31 cellular contexts compared by ENCODE assay signal in the genomic region with DNA sequence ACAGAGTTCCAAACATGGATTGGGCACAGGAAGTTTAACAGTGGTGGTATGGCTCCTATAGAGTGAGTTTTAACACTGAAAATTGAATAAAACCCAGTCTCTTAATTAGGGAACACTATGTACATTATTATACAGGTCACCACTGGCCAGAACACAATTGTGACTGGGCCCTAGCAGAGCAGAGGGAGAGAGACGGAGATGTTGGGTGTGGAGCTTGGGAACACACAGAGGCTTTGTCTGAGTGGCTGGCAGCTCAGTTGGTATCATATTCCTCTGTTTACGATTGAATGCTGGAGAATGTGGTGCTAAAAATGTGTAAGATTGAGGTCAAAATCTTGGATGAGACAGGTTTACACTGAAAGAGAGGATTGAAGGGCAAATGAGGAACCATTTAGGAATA. TPM values are rescaled to one million over a fixed set of nuclear protein-coding genes. Genes with fewer than 3 reads are reported as not detected.
A peak's percentile ranks its signal among the peaks of the same experiment; 100 is the strongest.
DNase-seq lines count a peak whose midpoint lies in the region; ATAC-seq and TF ChIP-seq lines count a peak whose summit lies in the region.
"Had no signal": no experiment of that assay in that cellular context is flagged by ENCODE, and none has a peak within 500 bp of the region (broad histone marks: within the 10 kb centered on the region; RNA-seq: fewer than 3 reads in every experiment).

No MANE protein-coding gene starts in this region.

- H3K27me3 ChIP-seq in GM23338 (ENCODE audit: insufficient read depth) (no peaks in the 10 kb centered on the region), upper lobe of left lung (no peaks in the 10 kb centered on the region)

- H3K36me3 ChIP-seq in GM23338 (ENCODE audit: insufficient read depth) = no peaks in the 10 kb centered on the region
- H3K36me3 ChIP-seq in upper lobe of left lung = no peaks in the 10 kb centered on the region
- H3K36me3 ChIP-seq: adrenal gland, heart right ventricle, neutrophil had no signal

- TF ChIP-seq POLR2A in upper lobe of left lung (IDR thresholded peaks at IDR 0.05) = no peak

- H3K4me3 Mint-ChIP-seq in GM23338 = no peak overlapping the region
- no peak overlapping the region for H3K4me3 Mint-ChIP-seq in activated CD8-positive, alpha-beta T cell treated with anti-CD3 and anti-CD28 coated beads for 36 hours
- H3K4me3 Mint-ChIP-seq: activated T-cell treated with anti-CD3 and anti-CD28 coated beads, Interleukin-2, amount 50 U/mL, for 72 hours; naive B cell; stimulated activated naive CD8-positive, alpha-beta T cell treated with anti-CD3 and anti-CD28 coated beads, Interleukin-15, Interleukin-2, amounts not matched to agents 100 ng/mL and 50 ng/mL, for 24 hours; T-helper 2 cell treated with Interferon-gamma antibody and Interleukin-4, amounts not matched to agents 5 μg/mL and 100 μg/mL, for 36 hours; type B pancreatic cell had no signal

- H3K27ac Mint-ChIP-seq in GM23338 = no peak overlapping the region
- no peak overlapping the region for H3K27ac Mint-ChIP-seq in activated CD8-positive, alpha-beta T cell treated with anti-CD3 and anti-CD28 coated beads for 36 hours
- H3K27ac Mint-ChIP-seq: activated T-cell treated with anti-CD3 and anti-CD28 coated beads, Interleukin-2, amount 50 U/mL, for 72 hours; stimulated activated naive CD8-positive, alpha-beta T cell treated with anti-CD3 and anti-CD28 coated beads, Interleukin-15, Interleukin-2, amounts not matched to agents 100 ng/mL and 50 ng/mL, for 24 hours; T-helper 2 cell treated with Interferon-gamma antibody and Interleukin-4, amounts not matched to agents 5 μg/mL and 100 μg/mL, for 36 hours; type B pancreatic cell had no signal

- no peaks in the 10 kb centered on the region for H3K79me2 ChIP-seq in GM23338 (replicated peaks; ENCODE audit: insufficient read depth)

- H3K4me3 ChIP-seq in GM23338 (no peak overlapping the region), upper lobe of left lung (no peak overlapping the region)
- H3K4me3 ChIP-seq: adrenal gland, heart right ventricle had no signal

- intact Hi-C loops in left colon (cut with DNase I, micrococcal nuclease) = no loop called here
- intact Hi-C loops in activated CD8-positive, alpha-beta T cell treated with anti-CD3 and anti-CD28 coated beads for 36 hours (cut with micrococcal nuclease) = no loop called here

- no peaks in the 10 kb centered on the region for H3K9me3 ChIP-seq in upper lobe of left lung
- H3K9me3 ChIP-seq: adrenal gland, heart right ventricle, neutrophil had no signal

- POLR2A ChIA-PET in activated CD8-positive, alpha-beta T cell treated with anti-CD3 and anti-CD28 coated beads for 36 hours (lab: Charles Lee) = no interaction called here

- TF ChIP-seq CTCF in GM23338 (conservative IDR thresholded peaks at IDR 0.05; ENCODE audit: low read depth in 2 of 2) (no peak), upper lobe of left lung (IDR thresholded peaks at IDR 0.05) (no peak)
- no peak for TF ChIP-seq CTCF in activated CD8-positive, alpha-beta T cell treated with anti-CD3 and anti-CD28 coated beads for 36 hours (IDR thresholded peaks at IDR 0.05)

- H3K4me2 ChIP-seq in GM23338 = no peak overlapping the region

- H3K9me2 ChIP-seq in GM23338 (ENCODE audit: insufficient read depth) = peaks cover 3% of the 10 kb centered on the region; the same call in 1 of the 2 replicates

- ATAC-seq in GM23338 (peak; percentile 25; the same call in 1 of the 3 replicates), left colon (peak; percentile 91), HG02678 (IDR thresholded peaks at IDR 0.05; ENCODE audit: unreplicated experiment) (no peak), upper lobe of left lung (ENCODE audit: low FRiP score in 2 of 2) (no peak)
- no peak for ATAC-seq in activated CD8-positive, alpha-beta T cell treated with anti-CD3 and anti-CD28 coated beads for 36 hours
- ATAC-seq: activated T-cell treated with anti-CD3 and anti-CD28 coated beads, Interleukin-2, amount 50 U/mL, for 72 hours; heart right ventricle; left lobe of liver had no signal

- H4K20me1 ChIP-seq in GM23338 (replicated peaks; ENCODE audit: insufficient read depth) = no peaks in the 10 kb centered on the region

- DNase-seq in GM23338 (ENCODE audit: low spot score) (no peak), left colon (no peak), putamen (ENCODE audit: low spot score) (peak; percentile 92), upper lobe of left lung (no peak), NK-92 (lab: John Stamatoyannopoulos, UW; ENCODE audit: unreplicated experiment) (no peak)
- DNase-seq in activated CD8-positive, alpha-beta T cell treated with anti-CD3 and anti-CD28 coated beads for 36 hours = no peak
- DNase-seq: activated CD4-positive, alpha-beta T cell treated with anti-CD3 and anti-CD28 coated beads for 48 hours; activated naive CD4-positive, alpha-beta T cell; activated T-cell treated with anti-CD3 and anti-CD28 coated beads, Interleukin-2, amount 50 U/mL, for 72 hours; adrenal gland; DMS79 treated with DMSO at 0.1 percent for 48 hours; effector CD8-positive, alpha-beta T cell; GF-D8; HCEC 1CT; heart right ventricle; mesendoderm; naive B cell; NCI-H1105; NCI-H2081 treated with DMSO at 0.1 percent for 48 hours; NCI-H446; small intestine had no signal

- CTCF ChIA-PET in activated CD8-positive, alpha-beta T cell treated with anti-CD3 and anti-CD28 coated beads for 36 hours (lab: Charles Lee) = interaction anchor here (1.6 kb wide), 1 partner anchor 13 kb away, joined by 5 read pairs; no protein-coding TSS in a partner anchor

- H2AFZ ChIP-seq in GM23338 = peak overlapping the region; percentile 70; the same call in 1 of the 2 replicates

- TF ChIP-seq EP300 in upper lobe of left lung (IDR thresholded peaks at IDR 0.05) = no peak

- H3K4me1 ChIP-seq in GM23338 (ENCODE audit: insufficient read depth) = no peaks in the 10 kb centered on the region
- no peaks in the 10 kb centered on the region for H3K4me1 ChIP-seq in upper lobe of left lung
- H3K4me1 ChIP-seq: adrenal gland, heart right ventricle had no signal

- H3K9me3 Mint-ChIP-seq in GM23338 = 0 out of 3 replicates have a peak, but pooled peaks cover 5% of the 10 kb centered on the region
- H3K9me3 Mint-ChIP-seq in activated CD8-positive, alpha-beta T cell treated with anti-CD3 and anti-CD28 coated beads for 36 hours = no peaks in the 10 kb centered on the region
- H3K9me3 Mint-ChIP-seq: activated T-cell treated with anti-CD3 and anti-CD28 coated beads, Interleukin-2, amount 50 U/mL, for 72 hours; stimulated activated naive CD8-positive, alpha-beta T cell treated with anti-CD3 and anti-CD28 coated beads, Interleukin-15, Interleukin-2, amounts not matched to agents 100 ng/mL and 50 ng/mL, for 24 hours; T-helper 2 cell treated with Interferon-gamma antibody and Interleukin-4, amounts not matched to agents 5 μg/mL and 100 μg/mL, for 36 hours; type B pancreatic cell had no signal

- WGBS in upper lobe of left lung, 2 donors = 74 to 76% methylated on average over 2 of the region's 2 CpGs

- no peak overlapping the region for H3K27ac ChIP-seq in GM23338 (ENCODE audit: low read depth)
- H3K27ac ChIP-seq in cingulate gyrus (ENCODE audit: low read depth, low read length) = peak overlapping the region; percentile 96
- no peak overlapping the region for H3K27ac ChIP-seq in upper lobe of left lung
- H3K27ac ChIP-seq: adrenal gland, heart right ventricle, neutrophil had no signal

- peaks cover 6% of the 10 kb centered on the region; the same call in 2 of the 3 replicates for H3K4me1 Mint-ChIP-seq in GM23338
- H3K4me1 Mint-ChIP-seq in activated CD8-positive, alpha-beta T cell treated with anti-CD3 and anti-CD28 coated beads for 36 hours (ENCODE audit: low read depth) = no peaks in the 10 kb centered on the region
- H3K4me1 Mint-ChIP-seq: naive B cell had no signal

- H3F3A ChIP-seq in GM23338 (replicated peaks; ENCODE audit: low read depth) = no peaks in the 10 kb centered on the region

- H3K27me3 Mint-ChIP-seq in GM23338 (ENCODE audit: insufficient read depth, low read depth, poor library complexity) = peaks cover 2% of the 10 kb centered on the region
- peaks cover 6% of the 10 kb centered on the region for H3K27me3 Mint-ChIP-seq in activated CD8-positive, alpha-beta T cell treated with anti-CD3 and anti-CD28 coated beads for 36 hours

- H3K36me3 Mint-ChIP-seq in GM23338 (ENCODE audit: low read depth) = peaks cover 3% of the 10 kb centered on the region; the same call in 1 of the 3 replicates
- H3K36me3 Mint-ChIP-seq in activated CD8-positive, alpha-beta T cell treated with anti-CD3 and anti-CD28 coated beads for 36 hours (ENCODE audit: low read depth) = no peaks in the 10 kb centered on the region
- H3K36me3 Mint-ChIP-seq: naive B cell, type B pancreatic cell had no signal

TF ChIP-seq in GM23338, 12 proteins besides CTCF, POLR2A, EP300 and RAD21:
- TF ChIP-seq NANOG (IDR thresholded peaks at IDR 0.05; ENCODE audit: borderline replicate concordance) (no peak), ZNF114 (CRISPR knock-in tag; IDR thresholded peaks at IDR 0.05) (no peak)
- TF ChIP-seq, protein P1, sequence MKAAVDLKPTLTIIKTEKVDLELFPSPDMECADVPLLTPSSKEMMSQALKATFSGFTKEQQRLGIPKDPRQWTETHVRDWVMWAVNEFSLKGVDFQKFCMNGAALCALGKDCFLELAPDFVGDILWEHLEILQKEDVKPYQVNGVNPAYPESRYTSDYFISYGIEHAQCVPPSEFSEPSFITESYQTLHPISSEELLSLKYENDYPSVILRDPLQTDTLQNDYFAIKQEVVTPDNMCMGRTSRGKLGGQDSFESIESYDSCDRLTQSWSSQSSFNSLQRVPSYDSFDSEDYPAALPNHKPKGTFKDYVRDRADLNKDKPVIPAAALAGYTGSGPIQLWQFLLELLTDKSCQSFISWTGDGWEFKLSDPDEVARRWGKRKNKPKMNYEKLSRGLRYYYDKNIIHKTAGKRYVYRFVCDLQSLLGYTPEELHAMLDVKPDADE (IDR thresholded peaks at IDR 0.05) = no peak

RNA-seq across cellular contexts. Expression of a gene that starts 6.8 kb away (rescaled TPM):
- total RNA-seq in GM23338 (2014; rRNA removed; shearing (Covaris generic)) = not detected in 2 replicates
- not detected in 2 replicates for polyA plus RNA-seq in GM23338 (2016; fragmentation: Nextera tagmentation; extraction: Ambion mirVana)
- 1 to 10 TPM in 1 of 2 donors, under 1 TPM in 1; 0.27 to 1.3 TPM for total RNA-seq in left colon
- not detected for total RNA-seq in activated CD8-positive, alpha-beta T cell treated with anti-CD3 and anti-CD28 coated beads for 36 hours
- total RNA-seq in upper lobe of left lung = under 1 TPM in 1 of 6 donors, not detected in 5; 0.22 TPM
- total RNA-seq: HT1080, left lobe of liver, renal cortical epithelial cell had no signal
- polyA plus RNA-seq: BJ had no signal

RNA-seq across cellular contexts. Expression of a gene that starts 54.2 kb away (rescaled TPM):
- 1,658 and 1,827 TPM in 2 replicates for total RNA-seq in GM23338 (2014; rRNA removed; shearing (Covaris generic))
- polyA plus RNA-seq in GM23338 (2016; fragmentation: Nextera tagmentation; extraction: Ambion mirVana) = 1,591 and 1,731 TPM in 2 replicates
- total RNA-seq in left colon (100 to 1,000 TPM; 888 to 967 TPM), upper lobe of left lung (100 to 1,000 TPM; 317 to 921 (median 709) TPM)
- 1,000 to 10,000 TPM; 3,048 to 3,061 TPM for total RNA-seq in activated CD8-positive, alpha-beta T cell treated with anti-CD3 and anti-CD28 coated beads for 36 hours

Comparison
In these comparisons a context has a peak if more than half of its experiments do, and no peak if none do; other contexts are left out.
1. ATAC-seq: peak in GM23338 (single experiment) and left colon (single experiment); none in HG02678 (single experiment), activated CD8-positive, alpha-beta T cell treated with anti-CD3 and anti-CD28 coated beads for 36 hours (single experiment) and upper lobe of left lung (0 of 2).